In the genomic region with DNA sequence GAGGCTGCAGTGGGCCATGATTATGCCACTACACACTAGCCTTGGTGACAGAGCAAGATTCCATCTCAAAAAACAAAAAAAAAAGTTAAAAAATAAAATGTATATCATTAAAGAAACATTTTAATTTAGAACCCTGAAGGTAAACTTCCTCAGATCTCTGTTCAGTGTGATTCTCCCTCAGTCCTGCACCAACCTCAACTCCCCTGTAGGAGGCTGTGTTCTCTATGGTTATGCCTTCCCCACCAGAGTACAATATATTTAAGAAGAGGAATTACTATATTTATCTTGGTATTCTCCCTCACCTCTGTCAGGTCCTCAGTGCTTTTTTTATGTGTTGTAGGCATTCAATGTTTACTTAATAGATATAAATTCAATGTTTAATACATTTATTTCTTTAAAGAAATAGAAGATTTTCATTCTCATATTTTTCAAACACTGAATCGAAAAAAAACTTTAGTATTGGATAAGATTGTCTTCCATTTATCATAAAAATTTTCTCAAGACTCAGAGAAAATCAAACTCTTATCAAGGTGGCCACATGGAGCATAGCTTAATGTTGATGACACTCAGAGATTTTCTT, we compare ENCODE assay signal across 8 cellular contexts. TPM values are rescaled to one million over a fixed set of nuclear protein-coding genes. Genes with fewer than 3 reads are reported as not detected.
DNase-seq lines count a peak whose midpoint lies in the region; ATAC-seq and TF ChIP-seq lines count a peak whose summit lies in the region.

No MANE protein-coding gene starts in this region.

- peaks cover 2% of the 10 kb centered on the region for H3K9me3 Mint-ChIP-seq in activated naive CD4-positive, alpha-beta T cell treated with anti-CD3 and anti-CD28 coated beads, Interleukin-2, amount 10 ng/mL, durations not matched to agents 7 days and 5 days

- H3K27ac ChIP-seq in right atrium auricular region (no peak overlapping the region), tibial nerve (peak overlapping the region in 1 of 4 donors; percentile 34)

- H3K4me3 ChIP-seq in right atrium auricular region (no peak overlapping the region), tibial nerve (no peak overlapping the region)

- H3K4me1 Mint-ChIP-seq in activated naive CD4-positive, alpha-beta T cell treated with anti-CD3 and anti-CD28 coated beads, Interleukin-2, amount 10 ng/mL, durations not matched to agents 7 days and 5 days, result peaks cover 10% of the 10 kb centered on the region

- H3K36me3 Mint-ChIP-seq in activated naive CD4-positive, alpha-beta T cell treated with anti-CD3 and anti-CD28 coated beads, Interleukin-2, amount 10 ng/mL, durations not matched to agents 7 days and 5 days, result peaks cover 1% of the 10 kb centered on the region

- peaks cover 10% of the 10 kb centered on the region for H3K27me3 Mint-ChIP-seq in activated naive CD4-positive, alpha-beta T cell treated with anti-CD3 and anti-CD28 coated beads, Interleukin-2, amount 10 ng/mL, durations not matched to agents 7 days and 5 days

- CTCF ChIA-PET in activated naive CD4-positive, alpha-beta T cell treated with anti-CD3 and anti-CD28 coated beads, Interleukin-2, amount 10 ng/mL, durations not matched to agents 7 days and 5 days (lab: Charles Lee), result interaction anchor here (0.6 to 3.2 kb wide), 9 partner anchors 9 to 243 kb away, joined by 3 to 18 read pairs (median 5); no protein-coding TSS in a partner anchor

- H3K4me1 ChIP-seq in right atrium auricular region, result peaks cover 0 to 18% of the 10 kb centered on the region in 2 donors
- H3K4me1 ChIP-seq in tibial nerve, result peaks cover 0 to 35% (median 3%) of the 10 kb centered on the region in 4 donors

- peak; percentile 36 for ATAC-seq in HG02642 (IDR thresholded peaks at IDR 0.05; ENCODE audit: poor library complexity, unreplicated experiment)
- ATAC-seq in GM21825 (IDR thresholded peaks at IDR 0.05; ENCODE audit: unreplicated experiment), result no peak

- no peak overlapping the region for H3K4me3 Mint-ChIP-seq in activated naive CD4-positive, alpha-beta T cell treated with anti-CD3 and anti-CD28 coated beads, Interleukin-2, amount 10 ng/mL, durations not matched to agents 7 days and 5 days

- no peak for TF ChIP-seq POLR2A in tibial nerve (IDR thresholded peaks at IDR 0.05)

- peak; percentile 18 to 66 for TF ChIP-seq CTCF in right atrium auricular region (IDR thresholded peaks at IDR 0.05)
- peak in 4 of 5 experiments; percentile 33 to 57 (median 40) for TF ChIP-seq CTCF in tibial nerve (IDR thresholded peaks at IDR 0.05)

- H3K36me3 ChIP-seq in right atrium auricular region (no peaks in the 10 kb centered on the region), tibial nerve (no peaks in the 10 kb centered on the region)

- WGBS in tibial nerve, 2 donors, result 97 to 98% methylated on average over 1 of the region's 1 CpG

- H3K27me3 ChIP-seq in right atrium auricular region (no peaks in the 10 kb centered on the region), tibial nerve (no peaks in the 10 kb centered on the region)

- TF ChIP-seq EP300 in tibial nerve (IDR thresholded peaks at IDR 0.05), result no peak

- no peaks in the 10 kb centered on the region for H3K9me3 ChIP-seq in right atrium auricular region
- H3K9me3 ChIP-seq in tibial nerve, result no peaks in the 10 kb centered on the region

- H3K27ac Mint-ChIP-seq in activated naive CD4-positive, alpha-beta T cell treated with anti-CD3 and anti-CD28 coated beads, Interleukin-2, amount 10 ng/mL, durations not matched to agents 7 days and 5 days, result no peak overlapping the region

- no peak for DNase-seq in right atrium auricular region (ENCODE audit: low spot score)
- no peak for DNase-seq in cardiac septum (ENCODE audit: low spot score)
- peak; percentile 18 for DNase-seq in NCI-H226
- peak; percentile 61 for DNase-seq in activated naive CD4-positive, alpha-beta T cell treated with anti-CD3 and anti-CD28 coated beads, Interleukin-2, amount 10 ng/mL, durations not matched to agents 7 days and 5 days
- peak; percentile 23 for DNase-seq in inferior parietal cortex (ENCODE audit: extremely low spot score)
- peak in 1 of 2 donors; percentile 34 for DNase-seq in tibial nerve (ENCODE audit: low spot score in 2 of 2)

- intact Hi-C loops in cardiac septum (cut with DNase I), result loop anchor here (2.0 to 10.0 kb wide), 2 partner anchors 35 to 245 kb away; no protein-coding TSS in a partner anchor

RNA-seq across cellular contexts. Expression of a gene that starts 4.8 kb away (rescaled TPM):
- total RNA-seq in right atrium auricular region (1 to 10 TPM; 5.5 to 8.2 TPM), cardiac septum (4.5 TPM), tibial nerve (10 to 100 TPM; 27.1 to 48.0 (median 35.1) TPM)

Comparison
In these comparisons a context has a peak if more than half of its experiments do, and no peak if none do; other contexts are left out.
1. DNase-seq: peak in NCI-H226 (single experiment), activated naive CD4-positive, alpha-beta T cell treated with anti-CD3 and anti-CD28 coated beads, Interleukin-2, amount 10 ng/mL, durations not matched to agents 7 days and 5 days (single experiment) and inferior parietal cortex (single experiment); none in right atrium auricular region (single experiment) and cardiac septum (single experiment).